In genomic region chr2:98654702-98655488, GRCh38 we compare ENCODE assay signal across 9 cellular contexts. TPM values are rescaled to one million over a fixed set of nuclear protein-coding genes. Genes with fewer than 3 reads are reported as not detected.
DNase-seq lines count a peak whose midpoint lies in the region; ATAC-seq and TF ChIP-seq lines count a peak whose summit lies in the region.
"Had no signal": no experiment of that assay in that cellular context is flagged by ENCODE, and none has a peak within 500 bp of the region (broad histone marks: within the 10 kb centered on the region; RNA-seq: fewer than 3 reads in every experiment).

No MANE protein-coding gene starts in this region.

- no peak for TF ChIP-seq POLR2A in Peyer's patch (IDR thresholded peaks at IDR 0.05)
- TF ChIP-seq POLR2A in sigmoid colon (IDR thresholded peaks at IDR 0.05) = no peak

- no peak for TF ChIP-seq EP300 in sigmoid colon (IDR thresholded peaks at IDR 0.05)

- H3K9me3 ChIP-seq in Peyer's patch = no peaks in the 10 kb centered on the region
- H3K9me3 ChIP-seq in sigmoid colon = no peaks in the 10 kb centered on the region

- H3K36me3 ChIP-seq in Peyer's patch (peaks cover 0 to 17% (median 0%) of the 10 kb centered on the region in 3 donors), sigmoid colon (no peaks in the 10 kb centered on the region)

- H3K36me3 Mint-ChIP-seq in activated naive CD4-positive, alpha-beta T cell treated with anti-CD3 and anti-CD28 coated beads for 36 hours (ENCODE audit: low read depth) = peaks cover 42% of the 10 kb centered on the region
- H3K36me3 Mint-ChIP-seq in stimulated activated naive CD8-positive, alpha-beta T cell treated with anti-CD3 and anti-CD28 coated beads, Interleukin-15, Interleukin-2, amounts not matched to agents 100 ng/mL and 50 ng/mL, for 24 hours (ENCODE audit: low read depth) = peaks cover 24% of the 10 kb centered on the region

- TF ChIP-seq CTCF in Peyer's patch (IDR thresholded peaks at IDR 0.05) (no peak), sigmoid colon (IDR thresholded peaks at IDR 0.05) (no peak)

- intact Hi-C loops in activated naive CD4-positive, alpha-beta T cell treated with anti-CD3 and anti-CD28 coated beads for 36 hours (cut with micrococcal nuclease) = loop anchor here (5.0 kb wide), 2 partner anchors 198 to 267 kb away; no protein-coding TSS in a partner anchor
- intact Hi-C loops in sigmoid colon (cut with DNase I) = loop anchor here (5.0 kb wide), 1 partner anchor 77 kb away; the partner anchor contains the start of gene MGAT4A

- H3K27ac ChIP-seq in Peyer's patch (peak overlapping the region in 3 of 4 donors; percentile 6 to 41 (median 27)), sigmoid colon (peak overlapping the region in 1 of 4 donors; percentile 16)

- no peaks in the 10 kb centered on the region for H3K27me3 Mint-ChIP-seq in activated naive CD4-positive, alpha-beta T cell treated with anti-CD3 and anti-CD28 coated beads for 36 hours (ENCODE audit: low read depth)
- H3K27me3 Mint-ChIP-seq in stimulated activated naive CD8-positive, alpha-beta T cell treated with anti-CD3 and anti-CD28 coated beads, Interleukin-15, Interleukin-2, amounts not matched to agents 100 ng/mL and 50 ng/mL, for 24 hours = no peaks in the 10 kb centered on the region

- peak; percentile 53 for DNase-seq in activated naive CD4-positive, alpha-beta T cell treated with anti-CD3 and anti-CD28 coated beads for 36 hours
- DNase-seq in activated naive CD4-positive, alpha-beta T cell (lab: John Stamatoyannopoulos, UW) = no peak
- DNase-seq in Peyer's patch (peak in 2 of 3 donors; percentile 50 to 53), sigmoid colon (no peak)
- DNase-seq in central memory CD4-positive, alpha-beta T cell = peak; percentile 53
- DNase-seq: stimulated activated CD4-positive, alpha-beta T cell treated with anti-CD3 and anti-CD28 coated beads, Interleukin-12 subunit alpha, Interleukin-12 subunit beta, amount 100 ng/mL, for 4 hours had no signal

- H3K27ac Mint-ChIP-seq in activated naive CD4-positive, alpha-beta T cell treated with anti-CD3 and anti-CD28 coated beads for 36 hours = peak overlapping the region; percentile 94
- peak overlapping the region; percentile 91 for H3K27ac Mint-ChIP-seq in stimulated activated naive CD8-positive, alpha-beta T cell treated with anti-CD3 and anti-CD28 coated beads, Interleukin-15, Interleukin-2, amounts not matched to agents 100 ng/mL and 50 ng/mL, for 24 hours

- peak overlapping the region; percentile 57 for H3K4me3 Mint-ChIP-seq in activated naive CD4-positive, alpha-beta T cell treated with anti-CD3 and anti-CD28 coated beads for 36 hours
- peak overlapping the region; percentile 69 for H3K4me3 Mint-ChIP-seq in stimulated activated naive CD8-positive, alpha-beta T cell treated with anti-CD3 and anti-CD28 coated beads, Interleukin-15, Interleukin-2, amounts not matched to agents 100 ng/mL and 50 ng/mL, for 24 hours

- no peak for ATAC-seq in GM18867 (IDR thresholded peaks at IDR 0.05; ENCODE audit: unreplicated experiment)
- ATAC-seq in HG03354 (IDR thresholded peaks at IDR 0.05; ENCODE audit: poor library complexity, severe bottlenecking, unreplicated experiment) = no peak

- WGBS in sigmoid colon, 2 donors = 73 to 94% methylated on average over 3 of the region's 3 CpGs

- H3K4me1 ChIP-seq in Peyer's patch (peaks cover 0 to 8% (median 0%) of the 10 kb centered on the region in 4 donors), sigmoid colon (no peaks in the 10 kb centered on the region)

- H3K9me3 Mint-ChIP-seq in activated naive CD4-positive, alpha-beta T cell treated with anti-CD3 and anti-CD28 coated beads for 36 hours = peaks cover 6% of the 10 kb centered on the region
- H3K9me3 Mint-ChIP-seq in stimulated activated naive CD8-positive, alpha-beta T cell treated with anti-CD3 and anti-CD28 coated beads, Interleukin-15, Interleukin-2, amounts not matched to agents 100 ng/mL and 50 ng/mL, for 24 hours = no peaks in the 10 kb centered on the region

- H3K4me1 Mint-ChIP-seq in activated naive CD4-positive, alpha-beta T cell treated with anti-CD3 and anti-CD28 coated beads for 36 hours (ENCODE audit: low read depth) = peaks cover 80% of the 10 kb centered on the region
- H3K4me1 Mint-ChIP-seq in stimulated activated naive CD8-positive, alpha-beta T cell treated with anti-CD3 and anti-CD28 coated beads, Interleukin-15, Interleukin-2, amounts not matched to agents 100 ng/mL and 50 ng/mL, for 24 hours (ENCODE audit: low read depth) = peaks cover 95% of the 10 kb centered on the region

- CTCF ChIA-PET in activated naive CD4-positive, alpha-beta T cell treated with anti-CD3 and anti-CD28 coated beads for 36 hours (lab: Charles Lee) = interaction anchor here (0.9 to 3.3 kb wide), 2 partner anchors 66 to 74 kb away, joined by 3 to 19 read pairs; no protein-coding TSS in a partner anchor

- H3K4me3 ChIP-seq in Peyer's patch (no peak overlapping the region), sigmoid colon (no peak overlapping the region)

- H3K27me3 ChIP-seq in Peyer's patch = no peaks in the 10 kb centered on the region
- H3K27me3 ChIP-seq in sigmoid colon = no peaks in the 10 kb centered on the region

RNA-seq across cellular contexts. Expression of gene UNC50, which starts 46.5 kb away (rescaled TPM):
- total RNA-seq in activated naive CD4-positive, alpha-beta T cell treated with anti-CD3 and anti-CD28 coated beads for 36 hours = 10 to 100 TPM; 23.0 to 24.1 TPM
- total RNA-seq in Peyer's patch (10 to 100 TPM; 31.1 to 51.7 (median 35.0) TPM), sigmoid colon (10 to 100 TPM; 39.4 to 61.0 (median 52.7) TPM)
- polyA plus RNA-seq in sigmoid colon = 10 to 100 TPM; 12.5 to 29.0 (median 19.8) TPM

RNA-seq across cellular contexts. Expression of gene COA5, which starts 46.6 kb away (rescaled TPM):
- total RNA-seq in activated naive CD4-positive, alpha-beta T cell treated with anti-CD3 and anti-CD28 coated beads for 36 hours = 10 to 100 TPM; 34.4 to 37.8 TPM
- total RNA-seq in Peyer's patch (10 to 100 TPM; 18.4 to 32.7 (median 27.2) TPM), sigmoid colon (10 to 100 TPM; 35.5 to 53.8 (median 43.4) TPM)
- 10 to 100 TPM; 28.3 to 44.4 (median 38.8) TPM for polyA plus RNA-seq in sigmoid colon

Comparison
In these comparisons a context has a peak if more than half of its experiments do, and no peak if none do; other contexts are left out.
1. DNase-seq: peak in activated naive CD4-positive, alpha-beta T cell treated with anti-CD3 and anti-CD28 coated beads for 36 hours (single experiment), Peyer's patch (2 of 3) and central memory CD4-positive, alpha-beta T cell (single experiment); none in activated naive CD4-positive, alpha-beta T cell (0 of 4) and sigmoid colon (single experiment).